Comparison of ENCODE assay signal across 8 cellular contexts in the genomic region with DNA sequence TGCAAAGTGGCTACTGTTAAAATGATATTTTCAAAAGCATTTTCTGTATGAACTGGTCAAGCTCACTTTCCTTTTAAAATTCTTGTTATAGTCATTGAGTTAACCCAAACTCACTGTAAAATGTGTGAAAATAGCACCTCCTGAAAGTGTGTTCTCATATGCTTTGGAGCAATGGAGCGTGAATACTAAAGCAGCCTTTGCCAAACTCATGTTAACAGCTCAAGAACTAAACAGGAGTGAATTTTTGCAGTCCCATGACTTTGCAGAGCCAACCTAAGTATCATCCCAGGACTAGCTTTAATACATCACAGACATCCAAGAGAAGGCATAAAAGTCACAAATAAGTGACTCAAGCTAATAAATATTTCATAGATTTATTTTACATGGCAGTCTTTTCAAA.
DNase-seq lines count a peak whose midpoint lies in the region; ATAC-seq and TF ChIP-seq lines count a peak whose summit lies in the region.

No MANE protein-coding gene starts in this region.

- no peaks in the 10 kb centered on the region for H4K20me1 ChIP-seq in OCI-LY1 (ENCODE audit: insufficient read depth, low read length)

- no peak for TF ChIP-seq CTCF in AG10803 (conservative IDR thresholded peaks at IDR 0.05; ENCODE audit: low read length)
- TF ChIP-seq CTCF in OCI-LY1 (IDR thresholded peaks at IDR 0.05; ENCODE audit: low read length) = no peak
- TF ChIP-seq CTCF in fibroblast of pulmonary artery (IDR thresholded peaks at IDR 0.05; ENCODE audit: low read length, missing control alignments) = no peak

- H3K4me1 ChIP-seq in OCI-LY1 (ENCODE audit: insufficient read depth, low read length, severe bottlenecking) = peaks cover 43% of the 10 kb centered on the region

- H2AFZ ChIP-seq in OCI-LY1 (ENCODE audit: low read length) = no peak overlapping the region

- no peaks in the 10 kb centered on the region for H3F3A ChIP-seq in OCI-LY1 (ENCODE audit: insufficient read depth, low read length)

- no peak overlapping the region for H3K27ac ChIP-seq in OCI-LY1 (ENCODE audit: low read depth, low read length, poor library complexity, severe bottlenecking)

- H3K79me2 ChIP-seq in OCI-LY1 (ENCODE audit: insufficient read depth, low read length) = peaks cover 62% of the 10 kb centered on the region

- no peak for DNase-seq in AG10803 (ENCODE audit: low read depth)
- no peak for DNase-seq in fibroblast of pulmonary artery (ENCODE audit: low read depth)
- DNase-seq in cortex of kidney (lab: John Stamatoyannopoulos, UW) = no peak
- DNase-seq in NCI-H2029 treated with DMSO at 0.1 percent for 48 hours (lab: John Stamatoyannopoulos, UW) = no peak
- DNase-seq in NCI-H1694 (lab: John Stamatoyannopoulos, UW) = no peak
- DNase-seq in NCI-H128 (lab: John Stamatoyannopoulos, UW; ENCODE audit: unreplicated experiment) = no peak

- no peaks in the 10 kb centered on the region for H3K36me3 ChIP-seq in OCI-LY1 (ENCODE audit: insufficient read depth, low read length)

- no peaks in the 10 kb centered on the region for H3K27me3 ChIP-seq in OCI-LY1 (ENCODE audit: insufficient read depth, low read length)

- ATAC-seq in GM18867 (IDR thresholded peaks at IDR 0.05; ENCODE audit: unreplicated experiment) = peak; percentile 32

- no peaks in the 10 kb centered on the region for H3K9me3 ChIP-seq in OCI-LY1 (ENCODE audit: low read length)

- peak overlapping the region; percentile 86 for H3K4me2 ChIP-seq in OCI-LY1 (ENCODE audit: low read length)

- peak overlapping the region; percentile 77 for H3K4me3 ChIP-seq in AG10803 (ENCODE audit: low read length)
- peak overlapping the region; percentile 98 for H3K4me3 ChIP-seq in OCI-LY1 (ENCODE audit: low read depth, low read length, poor library complexity, severe bottlenecking)
- H3K4me3 ChIP-seq in fibroblast of pulmonary artery (replicated peaks; ENCODE audit: low read depth, low read length) = peak overlapping the region; percentile 77

- peak overlapping the region; percentile 96; the same call in 1 of the 2 replicates for H3K9ac ChIP-seq in OCI-LY1 (ENCODE audit: low read length)

- no peaks in the 10 kb centered on the region for H3K9me2 ChIP-seq in OCI-LY1 (ENCODE audit: low read depth, low read length)
